ENCODE assay signal across 13 cellular contexts in genomic region chr4:178148106-178148505, GRCh38.
"Had no signal": no experiment of that assay in that cellular context is flagged by ENCODE, and none has a peak within 500 bp of the region (broad histone marks: within the 10 kb centered on the region; RNA-seq: fewer than 3 reads in every experiment).

No MANE protein-coding gene starts in this region.

- H3K27me3 ChIP-seq: gastrocnemius medialis, heart right ventricle, neutrophil, thyroid gland had no signal

- H3K27me3 Mint-ChIP-seq: effector memory CD8-positive, alpha-beta T cell; naive thymus-derived CD8-positive, alpha-beta T cell; type B pancreatic cell had no signal

- H3K4me3 ChIP-seq: gastrocnemius medialis, heart right ventricle, mucosa of descending colon, thyroid gland had no signal

- H3K36me3 ChIP-seq: gastrocnemius medialis, heart right ventricle, neutrophil, thyroid gland had no signal

- H3K36me3 Mint-ChIP-seq: naive thymus-derived CD8-positive, alpha-beta T cell; type B pancreatic cell had no signal

- H3K4me1 ChIP-seq: gastrocnemius medialis, heart right ventricle, thyroid gland had no signal

- H3K27ac ChIP-seq: gastrocnemius medialis, heart right ventricle, neutrophil, thyroid gland had no signal

- DNase-seq: cortex of kidney; effector memory CD8-positive, alpha-beta T cell; gastrocnemius medialis; heart right ventricle; hypothalamus; mammary epithelial cell; mucosa of descending colon; naive thymus-derived CD8-positive, alpha-beta T cell; stimulated activated CD4-positive, alpha-beta T cell treated with anti-CD3 and anti-CD28 coated beads, Interleukin-2, amount 100 ng/mL, for 24 hours; stimulated activated naive CD4-positive, alpha-beta T cell; thyroid gland had no signal

- H3K9me3 ChIP-seq: gastrocnemius medialis, mucosa of descending colon, neutrophil, thyroid gland had no signal

- H3K4me3 Mint-ChIP-seq: effector memory CD8-positive, alpha-beta T cell; naive thymus-derived CD8-positive, alpha-beta T cell; type B pancreatic cell had no signal

- H3K27ac Mint-ChIP-seq: effector memory CD8-positive, alpha-beta T cell; naive thymus-derived CD8-positive, alpha-beta T cell; type B pancreatic cell had no signal

- H3K4me1 Mint-ChIP-seq: naive thymus-derived CD8-positive, alpha-beta T cell had no signal
